In the genomic region with DNA sequence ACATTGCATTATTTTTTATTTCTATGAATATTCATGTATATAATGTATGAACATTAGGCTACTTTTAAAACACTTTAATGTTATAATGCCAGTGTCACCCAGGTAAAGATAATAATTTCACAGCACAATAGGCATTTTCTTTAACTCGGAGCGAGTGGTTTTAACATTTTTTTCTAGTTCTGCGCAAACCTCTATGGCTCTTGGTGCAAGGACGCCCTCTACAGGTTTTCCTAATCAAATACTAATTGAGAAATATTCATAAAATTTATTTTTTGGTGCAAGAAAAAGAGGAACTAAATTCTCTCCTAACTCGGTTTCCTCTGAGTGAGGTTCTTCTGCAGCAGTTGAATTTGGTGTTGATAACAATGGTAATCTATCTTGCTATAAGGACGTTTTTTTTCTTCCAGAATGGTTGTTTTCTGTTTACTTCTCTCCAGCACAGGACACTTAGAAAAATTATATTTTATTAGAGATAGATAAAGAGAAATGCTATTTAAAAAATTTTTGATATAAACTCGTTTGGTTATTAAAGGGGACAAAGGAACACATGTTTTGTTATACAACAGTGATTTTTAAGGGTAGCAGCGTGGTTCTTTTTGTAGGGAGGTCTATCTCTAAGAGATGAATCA, we compare ENCODE assay signal across 10 cellular contexts. TPM values are rescaled to one million over a fixed set of nuclear protein-coding genes. Genes with fewer than 3 reads are reported as not detected.
DNase-seq lines count a peak whose midpoint lies in the region; ATAC-seq, FAIRE-seq and TF ChIP-seq lines count a peak whose summit lies in the region.
"Had no signal": no experiment of that assay in that cellular context is flagged by ENCODE, and none has a peak within 500 bp of the region (broad histone marks: within the 10 kb centered on the region; RNA-seq: fewer than 3 reads in every experiment).

No MANE protein-coding gene starts in this region.

- H3K27me3 ChIP-seq in OCI-LY1 (ENCODE audit: insufficient read depth, low read length): no peaks in the 10 kb centered on the region
- peaks cover 0 to 87% (median 55%) of the 10 kb centered on the region in 45 donors for H3K27me3 ChIP-seq in dorsolateral prefrontal cortex
- H3K27me3 ChIP-seq in pancreas: peaks cover 3 to 15% (median 6%) of the 10 kb centered on the region in 4 donors

- intact Hi-C loops in dorsolateral prefrontal cortex (cut with DNase I): loop anchor here (2.0 to 10.0 kb wide), 4 partner anchors 231 to 326 kb away; no protein-coding TSS in a partner anchor
- intact Hi-C loops in pancreas (cut with DNase I): no loop called here

- no peaks in the 10 kb centered on the region for H3K36me3 ChIP-seq in OCI-LY1 (ENCODE audit: insufficient read depth, low read length)
- H3K36me3 ChIP-seq in pancreas: no peaks in the 10 kb centered on the region

- H3K27ac ChIP-seq in OCI-LY1 (ENCODE audit: low read depth, low read length, poor library complexity, severe bottlenecking) (no peak overlapping the region), dorsolateral prefrontal cortex (no peak overlapping the region), pancreas (no peak overlapping the region)

- no peaks in the 10 kb centered on the region for H3F3A ChIP-seq in OCI-LY1 (ENCODE audit: insufficient read depth, low read length)

- H4K20me1 ChIP-seq in OCI-LY1 (ENCODE audit: insufficient read depth, low read length): no peaks in the 10 kb centered on the region

- H3K9me2 ChIP-seq in OCI-LY1 (ENCODE audit: low read depth, low read length): no peaks in the 10 kb centered on the region

- TF ChIP-seq CTCF in OCI-LY1 (IDR thresholded peaks at IDR 0.05; ENCODE audit: low read length): peak; percentile 62
- peak; percentile 52 to 86 (median 71) for TF ChIP-seq CTCF in dorsolateral prefrontal cortex (IDR thresholded peaks at IDR 0.05 in 54 of 56, conservative IDR thresholded peaks at IDR 0.05 in 2 of 56; ENCODE audit: low read depth in 1 of 56, partially characterized antibody in 56 of 56)
- peak in 3 of 4 donors; percentile 48 to 70 (median 55) for TF ChIP-seq CTCF in pancreas (IDR thresholded peaks at IDR 0.05)

- no peak overlapping the region for H3K4me3 ChIP-seq in OCI-LY1 (ENCODE audit: low read depth, low read length, poor library complexity, severe bottlenecking)
- no peak overlapping the region for H3K4me3 ChIP-seq in dorsolateral prefrontal cortex
- no peak overlapping the region for H3K4me3 ChIP-seq in pancreas

- H3K9me3 ChIP-seq in OCI-LY1 (ENCODE audit: low read length): no peaks in the 10 kb centered on the region
- H3K9me3 ChIP-seq in pancreas: no peaks in the 10 kb centered on the region

- ATAC-seq in HG03378 (IDR thresholded peaks at IDR 0.05; ENCODE audit: unreplicated experiment) (peak; percentile 43), pancreas (peak in 3 of 4 donors; percentile 51 to 61 (median 53)), HG03039 (IDR thresholded peaks at IDR 0.05; ENCODE audit: unreplicated experiment) (no peak), HG03439 (IDR thresholded peaks at IDR 0.05; ENCODE audit: unreplicated experiment) (no peak), HG03139 (IDR thresholded peaks at IDR 0.05; ENCODE audit: unreplicated experiment) (no peak)
- ATAC-seq: naive thymus-derived CD4-positive, alpha-beta T cell had no signal

- FAIRE-seq in pancreas (lab: Jason Lieb, UNC): no peak

- no peak overlapping the region for H3K4me2 ChIP-seq in OCI-LY1 (ENCODE audit: low read length)

- H2AFZ ChIP-seq in OCI-LY1 (ENCODE audit: low read length): no peak overlapping the region

- H3K9ac ChIP-seq in OCI-LY1 (ENCODE audit: low read length): no peak overlapping the region

- no peaks in the 10 kb centered on the region for H3K79me2 ChIP-seq in OCI-LY1 (ENCODE audit: insufficient read depth, low read length)

- 11 to 12% methylated on average over 8 of the region's 8 CpGs for WGBS in pancreas, 2 donors

- H3K4me1 ChIP-seq in OCI-LY1 (ENCODE audit: insufficient read depth, low read length, severe bottlenecking): no peaks in the 10 kb centered on the region
- H3K4me1 ChIP-seq in pancreas: no peaks in the 10 kb centered on the region

- DNase-seq in DMS153 treated with DMSO at 0.1 percent for 48 hours (lab: John Stamatoyannopoulos, UW; ENCODE audit: unreplicated experiment) (peak; percentile 72), dorsolateral prefrontal cortex (no peak), pancreas (no peak)

RNA-seq across cellular contexts. Expression of gene WIF1, which starts 2.4 kb away (rescaled TPM):
- total RNA-seq in dorsolateral prefrontal cortex: 10 to 100 TPM in 101 of 120 experiments, 1 to 10 TPM in 19; 1.5 to 77.3 (median 22.0) TPM
- total RNA-seq in pancreas: under 1 TPM in 4 of 6 donors, not detected in 2; 0.08 to 0.69 (median 0.28) TPM
- polyA plus RNA-seq in pancreas: under 1 TPM in 1 of 2 donors, not detected in 1; 0.52 TPM
- total RNA-seq: naive thymus-derived CD4-positive, alpha-beta T cell; T-helper 1 cell treated with Interleukin-12 subunit alpha and Interleukin-12 subunit beta and Interleukin-4 antibody, amounts not matched to agents 30 ng/mL and 1 ng/mL, for 36 hours had no signal
- polyA plus RNA-seq: naive thymus-derived CD4-positive, alpha-beta T cell had no signal

RNA-seq across cellular contexts. Expression of gene LEMD3, which starts 45.8 kb away (rescaled TPM):
- total RNA-seq in dorsolateral prefrontal cortex (10 to 100 TPM; 28.3 to 49.9 (median 37.3) TPM), pancreas (10 to 100 TPM; 11.5 to 21.2 (median 13.7) TPM)
- polyA plus RNA-seq in pancreas: 10 to 100 TPM in 1 of 2 donors, 1 to 10 TPM in 1; 5.5 to 10.2 TPM

Comparison
In these comparisons a context has a peak if more than half of its experiments do, and no peak if none do; other contexts are left out.
1. ATAC-seq: peak in HG03378 (single experiment) and pancreas (3 of 4); none in HG03039 (single experiment), HG03439 (single experiment) and HG03139 (single experiment).
2. intact Hi-C loops: an anchor here in dorsolateral prefrontal cortex (2.0 to 10.0 kb wide); none called in pancreas.
3. Peak in every context shown above with its lines, with median percentiles within 50 percentile points of each other: CTCF ChIP-seq.